In genomic region chr12:90953956-90954421, GRCh38 we compare ENCODE assay signal across 10 cellular contexts. TPM values are rescaled to one million over a fixed set of nuclear protein-coding genes. Genes with fewer than 3 reads are reported as not detected.
A peak's percentile ranks its signal among the peaks of the same experiment; 100 is the strongest.
DNase-seq lines count a peak whose midpoint lies in the region; ATAC-seq and TF ChIP-seq lines count a peak whose summit lies in the region.
"Had no signal": no experiment of that assay in that cellular context is flagged by ENCODE, and none has a peak within 500 bp of the region (broad histone marks: within the 10 kb centered on the region; RNA-seq: fewer than 3 reads in every experiment).

No MANE protein-coding gene starts in this region.

- no peaks in the 10 kb centered on the region for H3K9me3 Mint-ChIP-seq in stimulated activated effector memory CD8-positive, alpha-beta T cell treated with anti-CD3 and anti-CD28 coated beads, Interleukin-12 subunit alpha, Interleukin-12 subunit beta, amount 100 ng/mL, for 72 hours

- no peak overlapping the region for H3K27ac Mint-ChIP-seq in stimulated activated effector memory CD8-positive, alpha-beta T cell treated with anti-CD3 and anti-CD28 coated beads, Interleukin-12 subunit alpha, Interleukin-12 subunit beta, amount 100 ng/mL, for 72 hours

- peak; percentile 30 to 49 for DNase-seq in activated T-cell treated with anti-CD3 and anti-CD28 coated beads, Interleukin-2, amount 50 U/mL, for 48 hours
- DNase-seq in activated T-cell treated with anti-CD3 and anti-CD28 coated beads, Interleukin-2, amount 50 U/mL, for 1 hour: no peak
- DNase-seq in NCI-H69 (lab: John Stamatoyannopoulos, UW): peak; percentile 35
- no peak for DNase-seq in fibroblast of villous mesenchyme (ENCODE audit: low read depth)
- no peak for DNase-seq in stimulated activated effector memory CD8-positive, alpha-beta T cell treated with anti-CD3 and anti-CD28 coated beads, Interleukin-12 subunit alpha, Interleukin-12 subunit beta, amount 100 ng/mL, for 72 hours (ENCODE audit: low spot score in 2 of 2)
- no peak for DNase-seq in NOMO-1 treated with dmso at 0.1 percent for 144 hours (lab: John Stamatoyannopoulos, UW; ENCODE audit: unreplicated experiment)
- DNase-seq in NCI-H1105 (lab: John Stamatoyannopoulos, UW): no peak
- DNase-seq: dermis blood vessel endothelial cell had no signal

- peak; percentile 31 for TF ChIP-seq CTCF in fibroblast of villous mesenchyme (IDR thresholded peaks at IDR 0.05; ENCODE audit: insufficient read depth, low read depth, low read length)

- no peak overlapping the region for H3K4me3 ChIP-seq in fibroblast of villous mesenchyme (ENCODE audit: low read depth, low read length)
- H3K4me3 ChIP-seq: BLaER1 had no signal

- H3K36me3 Mint-ChIP-seq in stimulated activated effector memory CD8-positive, alpha-beta T cell treated with anti-CD3 and anti-CD28 coated beads, Interleukin-12 subunit alpha, Interleukin-12 subunit beta, amount 100 ng/mL, for 72 hours: no peaks in the 10 kb centered on the region

- ATAC-seq in stimulated activated effector memory CD8-positive, alpha-beta T cell treated with anti-CD3 and anti-CD28 coated beads, Interleukin-12 subunit alpha, Interleukin-12 subunit beta, amount 100 ng/mL, for 72 hours: peak; percentile 35
- no peak for ATAC-seq in HG02678 (IDR thresholded peaks at IDR 0.05; ENCODE audit: unreplicated experiment)

- H3K4me1 Mint-ChIP-seq in stimulated activated effector memory CD8-positive, alpha-beta T cell treated with anti-CD3 and anti-CD28 coated beads, Interleukin-12 subunit alpha, Interleukin-12 subunit beta, amount 100 ng/mL, for 72 hours: no peaks in the 10 kb centered on the region

- H3K4me3 Mint-ChIP-seq in stimulated activated effector memory CD8-positive, alpha-beta T cell treated with anti-CD3 and anti-CD28 coated beads, Interleukin-12 subunit alpha, Interleukin-12 subunit beta, amount 100 ng/mL, for 72 hours: no peak overlapping the region

RNA-seq across cellular contexts. Expression of gene CCER1, which starts 1.0 kb away (rescaled TPM):
- total RNA-seq in fibroblast of villous mesenchyme: not detected in 2 replicates
- total RNA-seq: dermis blood vessel endothelial cell had no signal

RNA-seq across cellular contexts. Expression of gene EPYC, which starts 50.8 kb away (rescaled TPM):
- not detected in 2 replicates for total RNA-seq in fibroblast of villous mesenchyme
- total RNA-seq: dermis blood vessel endothelial cell had no signal

Comparison
In these comparisons a context has a peak if more than half of its experiments do, and no peak if none do; other contexts are left out.
1. DNase-seq: peak in activated T-cell treated with anti-CD3 and anti-CD28 coated beads, Interleukin-2, amount 50 U/mL, for 48 hours (2 of 2) and NCI-H69 (single experiment); none in activated T-cell treated with anti-CD3 and anti-CD28 coated beads, Interleukin-2, amount 50 U/mL, for 1 hour (single experiment), fibroblast of villous mesenchyme (single experiment), stimulated activated effector memory CD8-positive, alpha-beta T cell treated with anti-CD3 and anti-CD28 coated beads, Interleukin-12 subunit alpha, Interleukin-12 subunit beta, amount 100 ng/mL, for 72 hours (0 of 2), NOMO-1 treated with dmso at 0.1 percent for 144 hours (single experiment) and NCI-H1105 (single experiment).